In genomic region chr15:69081310-69082004, GRCh38 we compare ENCODE assay signal across 10 cellular contexts.
DNase-seq lines count a peak whose midpoint lies in the region; ATAC-seq and TF ChIP-seq lines count a peak whose summit lies in the region.
"Had no signal": no experiment of that assay in that cellular context is flagged by ENCODE, and none has a peak within 500 bp of the region (broad histone marks: within the 10 kb centered on the region; RNA-seq: fewer than 3 reads in every experiment).

No MANE protein-coding gene starts in this region.

- no peak overlapping the region for H3K4ac ChIP-seq in mesendoderm (ENCODE audit: low read depth, low read length)

- no peak overlapping the region for H2BK120ac ChIP-seq in mesendoderm (ENCODE audit: low read depth, low read length)

- peak overlapping the region; percentile 26 for H3K56ac ChIP-seq in mesendoderm (ENCODE audit: low read length)

- peaks cover 0 to 4% (median 0%) of the 10 kb centered on the region in 4 donors for H3K27me3 ChIP-seq in esophagus muscularis mucosa
- H3K27me3 ChIP-seq in mesendoderm (ENCODE audit: insufficient read depth, low read length, poor library complexity) = no peaks in the 10 kb centered on the region
- H3K27me3 ChIP-seq in tibial nerve = no peaks in the 10 kb centered on the region

- H3K79me2 ChIP-seq in mesendoderm (ENCODE audit: control insufficient read depth, insufficient read depth, low read length) = no peaks in the 10 kb centered on the region

- intact Hi-C loops in esophagus muscularis mucosa (cut with DNase I) = no loop called here
- intact Hi-C loops in mucosa of descending colon (cut with DNase I, micrococcal nuclease) = no loop called here

- no peaks in the 10 kb centered on the region for H3K79me1 ChIP-seq in mesendoderm (ENCODE audit: low read length)

- WGBS in esophagus muscularis mucosa = 76% methylated on average over 9 of the region's 10 CpGs
- WGBS in mesendoderm (ENCODE audit: extremely low coverage, insufficient coverage, low lambda C conversion rate) = no CpG with 5 or more reads among the region's 10 CpGs
- 39 to 40% methylated on average over 10 of the region's 10 CpGs for WGBS in tibial nerve, 2 donors

- peak overlapping the region; percentile 58 to 73 (median 63) for H3K27ac ChIP-seq in esophagus muscularis mucosa (replicated peaks in 1 of 4)
- H3K27ac ChIP-seq in mesendoderm (ENCODE audit: low read depth, low read length) = no peak overlapping the region
- H3K27ac ChIP-seq in tibial nerve = peak overlapping the region; percentile 14 to 81 (median 66)

- H3K9me3 ChIP-seq in esophagus muscularis mucosa (no peaks in the 10 kb centered on the region), tibial nerve (no peaks in the 10 kb centered on the region), mucosa of descending colon (no peaks in the 10 kb centered on the region)

- H3K4me2 ChIP-seq in mesendoderm (ENCODE audit: low read length) = no peak overlapping the region

- H3K18ac ChIP-seq in mesendoderm (ENCODE audit: low read length) = no peak overlapping the region

- no peak overlapping the region for H4K5ac ChIP-seq in mesendoderm (ENCODE audit: low read length)

- no peak for TF ChIP-seq CTCF in esophagus muscularis mucosa (IDR thresholded peaks at IDR 0.05)
- no peak for TF ChIP-seq CTCF in tibial nerve (IDR thresholded peaks at IDR 0.05)
- no peak for TF ChIP-seq CTCF in mucosa of descending colon (IDR thresholded peaks at IDR 0.05)

- no peak overlapping the region for H2AK5ac ChIP-seq in mesendoderm (ENCODE audit: low read length)

- H2BK5ac ChIP-seq in mesendoderm (ENCODE audit: low read length) = no peak overlapping the region

- TF ChIP-seq POLR2A in esophagus muscularis mucosa (IDR thresholded peaks at IDR 0.05; ENCODE audit: low read depth) (no peak), tibial nerve (IDR thresholded peaks at IDR 0.05) (no peak)

- TF ChIP-seq EP300 in esophagus muscularis mucosa (IDR thresholded peaks at IDR 0.05) (no peak), tibial nerve (IDR thresholded peaks at IDR 0.05) (no peak)

- no peak for ATAC-seq in mucosa of descending colon

- DNase-seq in LHCN-M2 (ENCODE audit: low read depth) = peak; percentile 55
- DNase-seq in esophagus muscularis mucosa (ENCODE audit: extremely low spot score) = no peak
- peak; percentile 79 for DNase-seq in mesendoderm
- DNase-seq in tibial nerve (ENCODE audit: low spot score in 2 of 2) = peak; percentile 30 to 39
- no peak for DNase-seq in mucosa of descending colon
- DNase-seq in RKO (ENCODE audit: low spot score) = no peak
- DNase-seq in NCI-H748 treated with DMSO at 0.1 percent for 48 hours (lab: John Stamatoyannopoulos, UW) = no peak
- DNase-seq in NCI-H82 (lab: John Stamatoyannopoulos, UW) = no peak
- DNase-seq: activated B cell treated with CpG ODN at 0.5 μM for 24 hours; stimulated activated CD4-positive, alpha-beta T cell treated with anti-CD3 and anti-CD28 coated beads, Interleukin-4, amount 100 ng/mL, for 4 hours had no signal

- H3K23ac ChIP-seq in mesendoderm (ENCODE audit: low read length) = no peak overlapping the region

- H3K4me1 ChIP-seq in esophagus muscularis mucosa = peaks cover 0 to 33% (median 25%) of the 10 kb centered on the region in 4 donors
- peaks cover 4% of the 10 kb centered on the region for H3K4me1 ChIP-seq in mesendoderm (ENCODE audit: control insufficient read depth, low read depth, low read length)
- H3K4me1 ChIP-seq in tibial nerve = peaks cover 0 to 59% (median 9%) of the 10 kb centered on the region in 4 donors
- no peaks in the 10 kb centered on the region for H3K4me1 ChIP-seq in mucosa of descending colon (ENCODE audit: low read depth)

- no peak overlapping the region for H3K9ac ChIP-seq in mesendoderm (ENCODE audit: low read length)

- H2BK15ac ChIP-seq in mesendoderm (replicated peaks; ENCODE audit: low read depth) = no peak overlapping the region

- no peak overlapping the region for H4K8ac ChIP-seq in mesendoderm (ENCODE audit: low read depth, low read length)

- H3K36me3 ChIP-seq in esophagus muscularis mucosa (no peaks in the 10 kb centered on the region), mesendoderm (ENCODE audit: control insufficient read depth, insufficient read depth, low read length) (no peaks in the 10 kb centered on the region), tibial nerve (no peaks in the 10 kb centered on the region), mucosa of descending colon (ENCODE audit: low read depth) (no peaks in the 10 kb centered on the region)

- H3K4me3 ChIP-seq in esophagus muscularis mucosa (no peak overlapping the region), mesendoderm (ENCODE audit: low read length) (no peak overlapping the region), tibial nerve (no peak overlapping the region), mucosa of descending colon (no peak overlapping the region)

Comparison
In these comparisons a context has a peak if more than half of its experiments do, and no peak if none do; other contexts are left out.
1. DNase-seq: peak in LHCN-M2 (single experiment), mesendoderm (single experiment) and tibial nerve (2 of 2); none in esophagus muscularis mucosa (single experiment), mucosa of descending colon (0 of 3), RKO (single experiment), NCI-H748 treated with DMSO at 0.1 percent for 48 hours (single experiment) and NCI-H82 (single experiment).